In the genomic region with DNA sequence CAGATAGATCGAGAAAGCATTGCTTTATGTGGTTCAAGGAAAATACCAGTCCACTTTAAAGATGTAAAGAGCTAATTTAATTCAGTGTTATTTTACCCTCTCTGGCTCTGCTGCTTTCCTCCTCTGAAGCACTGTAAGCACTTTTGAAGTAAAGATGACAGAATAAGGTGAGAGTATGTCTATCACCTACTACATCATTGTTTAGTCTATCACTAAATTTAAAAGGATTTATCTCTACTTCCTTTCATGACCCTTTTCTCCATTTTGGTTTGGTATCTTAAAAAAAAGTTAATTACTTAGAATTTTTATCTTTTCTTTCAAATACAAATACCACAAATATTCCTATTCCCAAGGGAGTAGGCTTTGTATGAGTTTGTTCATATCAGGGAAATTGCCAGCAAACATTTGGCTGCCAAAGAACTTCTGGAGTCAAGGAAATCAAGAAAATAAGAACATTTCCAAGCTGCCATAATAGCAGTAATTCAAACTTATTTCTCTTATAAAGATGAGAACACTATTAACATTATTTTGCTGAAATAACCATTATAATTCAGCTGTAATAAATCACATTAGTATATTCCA, we compare ENCODE assay signal across 12 cellular contexts.
DNase-seq lines count a peak whose midpoint lies in the region; ATAC-seq, FAIRE-seq and TF ChIP-seq lines count a peak whose summit lies in the region.
"Had no signal": no experiment of that assay in that cellular context is flagged by ENCODE, and none has a peak within 500 bp of the region (broad histone marks: within the 10 kb centered on the region; RNA-seq: fewer than 3 reads in every experiment).

No MANE protein-coding gene starts in this region.

- H2AFZ ChIP-seq in mesenchymal stem cell (ENCODE audit: low read depth, low read length) = no peak overlapping the region

- in situ Hi-C loops in astrocyte of the spinal cord (cut with HindIII; ENCODE audit: low sequenced_read_pairs) = no loop called here

- H3K27ac ChIP-seq in mesenchymal stem cell (ENCODE audit: low read length, poor library complexity, severe bottlenecking) = peak overlapping the region; percentile 9
- H3K27ac ChIP-seq: BLaER1 treated with 17β-estradiol and CSF1 and Interleukin-3, amounts not matched to agents 10 nM and 100 nM; neutrophil had no signal

- no peak for DNase-seq in activated naive CD4-positive, alpha-beta T cell treated with anti-CD3 and anti-CD28 coated beads, Interleukin-2, amount 10 ng/mL, durations not matched to agents 7 days and 5 days
- DNase-seq in activated naive CD4-positive, alpha-beta T cell (lab: John Stamatoyannopoulos, UW) = no peak
- DNase-seq in astrocyte of the spinal cord (ENCODE audit: low read depth, low spot score) (peak; percentile 41), mesenchymal stem cell (no peak), type B pancreatic cell (ENCODE audit: extremely low spot score, unreplicated experiment) (no peak), hypothalamus (lab: John Stamatoyannopoulos, UW) (no peak), GM12892 (ENCODE audit: insufficient read length) (no peak)
- DNase-seq: NCI-H2107 had no signal

- no peak overlapping the region for H2BK12ac ChIP-seq in mesenchymal stem cell (ENCODE audit: low read length in 2 of 2)

- H3K36me3 ChIP-seq in mesenchymal stem cell (ENCODE audit: control insufficient read depth in 1 of 2, insufficient read depth in 2 of 2, low read depth in 1 of 2, low read length in 2 of 2) = no peaks in the 10 kb centered on the region
- H3K36me3 ChIP-seq: neutrophil had no signal

- H3K36me3 Mint-ChIP-seq in activated naive CD4-positive, alpha-beta T cell treated with anti-CD3 and anti-CD28 coated beads, Interleukin-2, amount 10 ng/mL, durations not matched to agents 7 days and 5 days = peaks cover 20% of the 10 kb centered on the region
- H3K36me3 Mint-ChIP-seq in type B pancreatic cell = peaks cover 16% of the 10 kb centered on the region

- no peak overlapping the region for H2AK5ac ChIP-seq in mesenchymal stem cell (ENCODE audit: low read length, severe bottlenecking)

- no peak overlapping the region for H3K23ac ChIP-seq in mesenchymal stem cell (ENCODE audit: low read length in 2 of 2)

- H3K27me3 Mint-ChIP-seq in activated naive CD4-positive, alpha-beta T cell treated with anti-CD3 and anti-CD28 coated beads, Interleukin-2, amount 10 ng/mL, durations not matched to agents 7 days and 5 days = no peaks in the 10 kb centered on the region
- H3K27me3 Mint-ChIP-seq in type B pancreatic cell = no peaks in the 10 kb centered on the region
- H3K27me3 Mint-ChIP-seq: activated T-helper 17 cell treated with anti-CD3 and anti-CD28 coated beads, Interleukin-2, amount 50 U/mL, for 72 hours had no signal

- no peak overlapping the region for H4K8ac ChIP-seq in mesenchymal stem cell (ENCODE audit: low read length)

- H3K14ac ChIP-seq in mesenchymal stem cell (ENCODE audit: low read length in 2 of 2) = no peak overlapping the region

- peaks cover 2% of the 10 kb centered on the region for H3K79me1 ChIP-seq in mesenchymal stem cell (replicated peaks; ENCODE audit: low read length, poor library complexity, severe bottlenecking)

- TF ChIP-seq CTCF in astrocyte of the spinal cord (IDR thresholded peaks at IDR 0.05; ENCODE audit: low read depth, low read length) (no peak), type B pancreatic cell (conservative IDR thresholded peaks at IDR 0.05) (no peak)

- FAIRE-seq in GM12892 (lab: Jason Lieb, UNC) = no peak

- H3K27me3 ChIP-seq in mesenchymal stem cell (ENCODE audit: control insufficient read depth in 1 of 2, insufficient read depth in 1 of 2, low read length in 2 of 2) = no peaks in the 10 kb centered on the region
- H3K27me3 ChIP-seq: BLaER1 treated with 17β-estradiol and CSF1 and Interleukin-3, amounts not matched to agents 10 nM and 100 nM; neutrophil had no signal

- CTCF ChIA-PET in activated naive CD4-positive, alpha-beta T cell treated with anti-CD3 and anti-CD28 coated beads, Interleukin-2, amount 10 ng/mL, durations not matched to agents 7 days and 5 days (lab: Charles Lee) = no interaction called here

- H3K4ac ChIP-seq in mesenchymal stem cell (ENCODE audit: low read depth in 1 of 2, low read length in 2 of 2) = no peak overlapping the region

- H3K18ac ChIP-seq in mesenchymal stem cell (ENCODE audit: low read depth in 1 of 2, low read length in 2 of 2) = no peak overlapping the region

- no peaks in the 10 kb centered on the region for H3K4me1 ChIP-seq in mesenchymal stem cell (ENCODE audit: control insufficient read depth, insufficient read depth, low read depth, low read length)

- H4K91ac ChIP-seq in mesenchymal stem cell (ENCODE audit: low read length) = no peak overlapping the region

- peaks cover 16% of the 10 kb centered on the region for H3K4me1 Mint-ChIP-seq in activated naive CD4-positive, alpha-beta T cell treated with anti-CD3 and anti-CD28 coated beads, Interleukin-2, amount 10 ng/mL, durations not matched to agents 7 days and 5 days
- peaks cover 14% of the 10 kb centered on the region for H3K4me1 Mint-ChIP-seq in type B pancreatic cell (ENCODE audit: unreplicated experiment)
- H3K4me1 Mint-ChIP-seq: activated T-helper 17 cell treated with anti-CD3 and anti-CD28 coated beads, Interleukin-2, amount 50 U/mL, for 72 hours had no signal

- no peak overlapping the region for H2BK5ac ChIP-seq in mesenchymal stem cell (ENCODE audit: low read depth, low read length, poor library complexity, severe bottlenecking)

- H3K4me3 Mint-ChIP-seq in activated naive CD4-positive, alpha-beta T cell treated with anti-CD3 and anti-CD28 coated beads, Interleukin-2, amount 10 ng/mL, durations not matched to agents 7 days and 5 days = peak overlapping the region; percentile 42
- H3K4me3 Mint-ChIP-seq in type B pancreatic cell = no peak overlapping the region
- H3K4me3 Mint-ChIP-seq: activated T-helper 17 cell treated with anti-CD3 and anti-CD28 coated beads, Interleukin-2, amount 50 U/mL, for 72 hours had no signal

- H3K27ac Mint-ChIP-seq in activated naive CD4-positive, alpha-beta T cell treated with anti-CD3 and anti-CD28 coated beads, Interleukin-2, amount 10 ng/mL, durations not matched to agents 7 days and 5 days = peak overlapping the region; percentile 90
- H3K27ac Mint-ChIP-seq in type B pancreatic cell = peak overlapping the region; percentile 13
- H3K27ac Mint-ChIP-seq: activated T-helper 17 cell treated with anti-CD3 and anti-CD28 coated beads, Interleukin-2, amount 50 U/mL, for 72 hours had no signal

- H3K4me2 ChIP-seq in mesenchymal stem cell (ENCODE audit: low read length, poor library complexity, severe bottlenecking) = no peak overlapping the region
- H3K4me2 ChIP-seq: BLaER1 treated with 17β-estradiol and CSF1 and Interleukin-3, amounts not matched to agents 10 nM and 100 nM had no signal

- ATAC-seq in GM18520 (IDR thresholded peaks at IDR 0.05; ENCODE audit: unreplicated experiment) = no peak
- ATAC-seq: activated T-helper 17 cell treated with anti-CD3 and anti-CD28 coated beads, Interleukin-2, amount 50 U/mL, for 72 hours had no signal

- H3K4me3 ChIP-seq in astrocyte of the spinal cord (ENCODE audit: low read depth, low read length) (no peak overlapping the region), mesenchymal stem cell (ENCODE audit: insufficient read depth in 1 of 2, low read depth in 1 of 2, low read length in 2 of 2) (peak overlapping the region in 1 of 2 experiments; percentile 52)
- H3K4me3 ChIP-seq: BLaER1 treated with 17β-estradiol and CSF1 and Interleukin-3, amounts not matched to agents 10 nM and 100 nM had no signal

- TF ChIP-seq POLR2A in GM12892 (IDR thresholded peaks at IDR 0.05; ENCODE audit: low read depth, low read length) = no peak

- no peaks in the 10 kb centered on the region for H3K9me3 ChIP-seq in mesenchymal stem cell (ENCODE audit: control insufficient read depth, low read length)
- H3K9me3 ChIP-seq: BLaER1 treated with 17β-estradiol and CSF1 and Interleukin-3, amounts not matched to agents 10 nM and 100 nM; neutrophil had no signal

- peak overlapping the region; percentile 78 for H3K9ac ChIP-seq in mesenchymal stem cell (ENCODE audit: low read length)
- H3K9ac ChIP-seq: BLaER1 treated with 17β-estradiol and CSF1 and Interleukin-3, amounts not matched to agents 10 nM and 100 nM had no signal

- no peak overlapping the region for H2BK15ac ChIP-seq in mesenchymal stem cell (ENCODE audit: low read depth, poor library complexity, severe bottlenecking)

- no peaks in the 10 kb centered on the region for H3K9me3 Mint-ChIP-seq in activated naive CD4-positive, alpha-beta T cell treated with anti-CD3 and anti-CD28 coated beads, Interleukin-2, amount 10 ng/mL, durations not matched to agents 7 days and 5 days
- no peaks in the 10 kb centered on the region for H3K9me3 Mint-ChIP-seq in type B pancreatic cell
- H3K9me3 Mint-ChIP-seq: activated T-helper 17 cell treated with anti-CD3 and anti-CD28 coated beads, Interleukin-2, amount 50 U/mL, for 72 hours had no signal

- H2BK120ac ChIP-seq in mesenchymal stem cell (ENCODE audit: low read depth, low read length) = no peak overlapping the region

- WGBS in mesenchymal stem cell = no CpG with 5 or more reads among the region's 1 CpG
